27 cellular contexts compared by ENCODE assay signal in genomic region chr16:86107190-86107589, GRCh38.
A peak's percentile ranks its signal among the peaks of the same experiment; 100 is the strongest.
DNase-seq lines count a peak whose midpoint lies in the region; ATAC-seq, FAIRE-seq and TF ChIP-seq lines count a peak whose summit lies in the region.
"Had no signal": no experiment of that assay in that cellular context is flagged by ENCODE, and none has a peak within 500 bp of the region (broad histone marks: within the 10 kb centered on the region; RNA-seq: fewer than 3 reads in every experiment).

No MANE protein-coding gene starts in this region.

- TF ChIP-seq EP300 in HepG2 (IDR thresholded peaks at IDR 0.05; ENCODE audit: low read depth in 2 of 2, low read length in 2 of 2) = no peak
- no peak for TF ChIP-seq EP300 in HepG2 (CRISPR knock-in tag; IDR thresholded peaks at IDR 0.05; ENCODE audit: borderline replicate concordance)

- no peak overlapping the region for H3K4ac ChIP-seq in trophoblast cell (ENCODE audit: low read depth, low read length)

- no peak overlapping the region for H4K8ac ChIP-seq in trophoblast cell (ENCODE audit: low read depth, low read length)

- no peaks in the 10 kb centered on the region for H3K79me1 ChIP-seq in trophoblast cell (ENCODE audit: low read length)

- peaks cover 9% of the 10 kb centered on the region for H3K9me3 ChIP-seq in HepG2 (ENCODE audit: low read length)
- H3K9me3 ChIP-seq in right lobe of liver = no peaks in the 10 kb centered on the region
- H3K9me3 ChIP-seq in trophoblast cell (ENCODE audit: insufficient read depth, low read depth, low read length) = peaks cover 7% of the 10 kb centered on the region
- H3K9me3 ChIP-seq: SJSA1 had no signal

- no peak overlapping the region for H2AFZ ChIP-seq in HepG2 (ENCODE audit: low read length)
- H2AFZ ChIP-seq in trophoblast cell (ENCODE audit: insufficient read depth, low read length, poor library complexity) = no peak overlapping the region
- H2AFZ ChIP-seq: PC-9 had no signal

- H3K79me2 ChIP-seq in HepG2 (ENCODE audit: insufficient read depth, low read length) (no peaks in the 10 kb centered on the region), trophoblast cell (ENCODE audit: control insufficient read depth, insufficient read depth, low read length, poor library complexity) (no peaks in the 10 kb centered on the region)

- H4K91ac ChIP-seq in trophoblast cell (ENCODE audit: low read depth, low read length) = no peak overlapping the region

- FAIRE-seq in HepG2 (lab: Jason Lieb, UNC) = no peak
- FAIRE-seq: GM12892 had no signal

- TF ChIP-seq POLR2A in HepG2 (IDR thresholded peaks at IDR 0.05; ENCODE audit: insufficient read depth in 1 of 2, low read depth in 2 of 2, low read length in 2 of 2) (no peak), right lobe of liver (IDR thresholded peaks at IDR 0.05) (no peak)

- H2BK5ac ChIP-seq in trophoblast cell (ENCODE audit: low read depth, low read length, poor library complexity) = no peak overlapping the region

- no peak overlapping the region for H3K14ac ChIP-seq in trophoblast cell (ENCODE audit: low read length)

- H3K27ac ChIP-seq in HepG2 (ENCODE audit: extremely low read length, insufficient read depth, low read length) (no peak overlapping the region), right lobe of liver (no peak overlapping the region), trophoblast cell (ENCODE audit: low read depth, low read length) (no peak overlapping the region)
- H3K27ac ChIP-seq: 22Rv1, C4-2B, PC-9, SJSA1 had no signal

- no peak overlapping the region for H2BK12ac ChIP-seq in trophoblast cell (ENCODE audit: low read length)

- no peak for DNase-seq in HepG2 (ENCODE audit: low spot score)
- DNase-seq in right lobe of liver = no peak
- DNase-seq in left lobe of liver (ENCODE audit: low spot score) = peak; percentile 16
- no peak for DNase-seq in trophoblast cell
- DNase-seq in left colon = no peak
- DNase-seq in NCI-H748 (lab: John Stamatoyannopoulos, UW; ENCODE audit: unreplicated experiment) = no peak
- no peak for DNase-seq in iPS-NIHi7 (ENCODE audit: extremely low spot score)
- DNase-seq: CD8-positive, alpha-beta memory T cell; DMS79 treated with DMSO at 0.1 percent for 48 hours; H7; HFFc6; NCI-H1048; NCI-H1417; NCI-H1694 treated with DMSO at 0.1 percent for 48 hours; NCI-H2081 treated with DMSO at 0.1 percent for 48 hours; NCI-H2171; NCI-H345; NCI-H510A treated with DMSO at 0.1 percent for 48 hours; NCI-H774; NK-92 treated with Interleukin-12 subunit alpha and Interleukin-12 subunit beta, amount 100 ng/mL, for 24 hours; PC-9; Right ventricle myocardium superior had no signal

- intact Hi-C loops in HepG2 (cut with micrococcal nuclease; ENCODE audit: unreplicated experiment) = no loop called here
- intact Hi-C loops in right lobe of liver (cut with DNase I) = no loop called here
- intact Hi-C loops in left colon (cut with DNase I, micrococcal nuclease) = no loop called here

- no peak overlapping the region for H3K18ac ChIP-seq in trophoblast cell (ENCODE audit: low read length)

- H2AK5ac ChIP-seq in trophoblast cell (ENCODE audit: low read length) = no peak overlapping the region

- TF ChIP-seq CTCF in HepG2 (CRISPR knock-in tag; IDR thresholded peaks at IDR 0.05) = no peak
- TF ChIP-seq CTCF in right lobe of liver (IDR thresholded peaks at IDR 0.05) = no peak

- POLR2A ChIA-PET in HepG2 (lab: Yijun Ruan, JAX) = no interaction called here

- H3K36me3 ChIP-seq in HepG2 (replicated peaks in 1 of 2; ENCODE audit: control insufficient read depth in 1 of 2, insufficient read depth in 2 of 2, low read length in 2 of 2) (no peaks in the 10 kb centered on the region), right lobe of liver (no peaks in the 10 kb centered on the region), trophoblast cell (ENCODE audit: control insufficient read depth in 1 of 2, insufficient read depth in 2 of 2, low read length in 2 of 2) (no peaks in the 10 kb centered on the region)
- H3K36me3 ChIP-seq: SJSA1 had no signal

- in situ Hi-C loops in HepG2 (cut with HindIII; ENCODE audit: extremely low pct_ligation_motif_present, low pct_unique_long_range_greater_than_20kb) = no loop called here

- H3K9ac ChIP-seq in HepG2 (ENCODE audit: insufficient read depth, low read depth, low read length) = no peak overlapping the region
- H3K9ac ChIP-seq in trophoblast cell (ENCODE audit: low read length) = no peak overlapping the region

- H3K27me3 ChIP-seq in HepG2 (ENCODE audit: control insufficient read depth in 1 of 2, insufficient read depth in 2 of 2, low read length in 2 of 2) = no peaks in the 10 kb centered on the region
- no peaks in the 10 kb centered on the region for H3K27me3 ChIP-seq in right lobe of liver
- H3K27me3 ChIP-seq in trophoblast cell (ENCODE audit: insufficient read depth, low read length) = no peaks in the 10 kb centered on the region
- H3K27me3 ChIP-seq: SJSA1 had no signal

- H3K4me1 ChIP-seq in HepG2 (ENCODE audit: insufficient read depth, low read length) (no peaks in the 10 kb centered on the region), right lobe of liver (no peaks in the 10 kb centered on the region), trophoblast cell (ENCODE audit: control insufficient read depth in 1 of 2, insufficient read depth in 2 of 2, low read length in 2 of 2) (no peaks in the 10 kb centered on the region)

- TF ChIP-seq RAD21 in HepG2 (CRISPR knock-in tag; IDR thresholded peaks at IDR 0.05) = no peak

- H4K20me1 ChIP-seq in HepG2 (ENCODE audit: insufficient read depth, low read length) = no peaks in the 10 kb centered on the region

- ATAC-seq in HepG2 = peak; percentile 48
- no peak for ATAC-seq in right lobe of liver
- no peak for ATAC-seq in left lobe of liver
- ATAC-seq in left colon = no peak
- no peak for ATAC-seq in HG03378 (IDR thresholded peaks at IDR 0.05; ENCODE audit: unreplicated experiment)

- BruUV-seq in HepG2 (replicated peaks; lab: Mats Ljungman, UMichigan) = no TSS peak

- CTCF ChIA-PET in HepG2 (lab: Yijun Ruan, JAX; ENCODE audit: low intra/inter-chr PET ratio, low total read pairs) = no interaction called here

- H2BK120ac ChIP-seq in trophoblast cell (ENCODE audit: insufficient read depth, low read length, poor library complexity) = no peak overlapping the region

- no peak overlapping the region for H3K23ac ChIP-seq in trophoblast cell (ENCODE audit: low read length)

- H3K4me2 ChIP-seq in HepG2 (ENCODE audit: low read depth, low read length) = no peak overlapping the region
- H3K4me2 ChIP-seq in trophoblast cell (ENCODE audit: low read length) = no peak overlapping the region
- H3K4me2 ChIP-seq: PC-9 had no signal

- WGBS in HepG2 (ENCODE audit: low lambda C conversion rate) = 41% methylated on average over 16 of the region's 16 CpGs
- 49% methylated on average over 13 of the region's 16 CpGs for WGBS in right lobe of liver (ENCODE audit: insufficient coverage, low coverage, low lambda C conversion rate, missing lambda C conversion rate)
- WGBS in trophoblast cell (ENCODE audit: extremely low coverage, insufficient coverage, insufficient read length) = no CpG with 5 or more reads among the region's 16 CpGs

- no peak overlapping the region for H4K12ac ChIP-seq in trophoblast cell (ENCODE audit: low read depth, low read length)

- H3K4me3 ChIP-seq in HepG2 (replicated peaks in 1 of 3; ENCODE audit: insufficient read depth in 1 of 3, low read depth in 2 of 3, low read length in 3 of 3) (no peak overlapping the region), right lobe of liver (no peak overlapping the region), trophoblast cell (ENCODE audit: low read depth, low read length) (peak overlapping the region; percentile 47)
- H3K4me3 ChIP-seq: PC-9, SJSA1 had no signal

TF ChIP-seq in HepG2, 621 proteins besides CTCF, POLR2A, EP300 and RAD21:
- no peak for TF ChIP-seq SRY (CRISPR knock-in tag; IDR thresholded peaks at IDR 0.05)
- no peak for TF ChIP-seq FOXM1 (CRISPR knock-in tag; IDR thresholded peaks at IDR 0.05)
- TF ChIP-seq, protein P1, sequence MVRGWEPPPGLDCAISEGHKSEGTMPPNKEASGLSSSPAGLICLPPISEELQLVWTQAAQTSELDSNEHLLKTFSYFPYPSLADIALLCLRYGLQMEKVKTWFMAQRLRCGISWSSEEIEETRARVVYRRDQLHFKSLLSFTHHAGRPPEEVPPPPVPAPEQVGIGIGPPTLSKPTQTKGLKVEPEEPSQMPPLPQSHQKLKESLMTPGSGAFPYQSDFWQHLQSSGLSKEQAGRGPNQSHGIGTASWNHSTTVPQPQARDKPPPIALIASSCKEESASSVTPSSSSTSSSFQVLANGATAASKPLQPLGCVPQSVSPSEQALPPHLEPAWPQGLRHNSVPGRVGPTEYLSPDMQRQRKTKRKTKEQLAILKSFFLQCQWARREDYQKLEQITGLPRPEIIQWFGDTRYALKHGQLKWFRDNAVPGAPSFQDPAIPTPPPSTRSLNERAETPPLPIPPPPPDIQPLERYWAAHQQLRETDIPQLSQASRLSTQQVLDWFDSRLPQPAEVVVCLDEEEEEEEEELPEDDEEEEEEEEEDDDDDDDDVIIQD (CRISPR knock-in tag; IDR thresholded peaks at IDR 0.05; ENCODE audit: low read depth) = no peak
- TF ChIP-seq ZFP37 (CRISPR knock-in tag; IDR thresholded peaks at IDR 0.05; ENCODE audit: borderline replicate concordance) = no peak
- TF ChIP-seq MIER2 (CRISPR knock-in tag; IDR thresholded peaks at IDR 0.05) = no peak
- peak; percentile 67 for TF ChIP-seq BHLHE40 (IDR thresholded peaks at IDR 0.05; ENCODE audit: low read length)
- no peak for TF ChIP-seq MLLT10 (CRISPR knock-in tag; IDR thresholded peaks at IDR 0.05)
- TF ChIP-seq FOXP1 (IDR thresholded peaks at IDR 0.05) = no peak
- TF ChIP-seq FOXP1 (CRISPR knock-in tag; IDR thresholded peaks at IDR 0.05) = no peak
- peak; percentile 48; the same call in 1 of the 2 replicates for TF ChIP-seq CEBPB (IDR thresholded peaks at IDR 0.05; ENCODE audit: borderline replicate concordance, low read depth, low read length)
- TF ChIP-seq ZNF207 (IDR thresholded peaks at IDR 0.05; ENCODE audit: borderline replicate concordance) = no peak
- TF ChIP-seq ZSCAN22 (CRISPR knock-in tag; IDR thresholded peaks at IDR 0.05) = no peak
- no peak for TF ChIP-seq TAF1 (CRISPR knock-in tag; IDR thresholded peaks at IDR 0.05)
- TF ChIP-seq MAFF (IDR thresholded peaks at IDR 0.05; ENCODE audit: low read depth, low read length) = peak; percentile 11; the same call in 1 of the 2 replicates
- 0 out of 4 replicates have a peak, but pooled peaks have one; percentile 4 to 15 for TF ChIP-seq MAFK (conservative IDR thresholded peaks at IDR 0.05 in 1 of 2, IDR thresholded peaks at IDR 0.05 in 1 of 2; ENCODE audit: low read length in 2 of 2)
- TF ChIP-seq HOXA9 (CRISPR knock-in tag; IDR thresholded peaks at IDR 0.05; ENCODE audit: borderline replicate concordance) = no peak
- no peak for TF ChIP-seq ONECUT2 (CRISPR knock-in tag; IDR thresholded peaks at IDR 0.05)
- TF ChIP-seq ZNF580 (CRISPR knock-in tag; IDR thresholded peaks at IDR 0.05; ENCODE audit: borderline replicate concordance, low read depth) = no peak
